Comparison of ENCODE assay signal across 1 cellular context in genomic region chr13:49833402-49833801, GRCh38.
TF ChIP-seq lines count a peak whose summit lies in the region.

No MANE protein-coding gene starts in this region.

TF ChIP-seq in K562, 482 proteins besides CTCF, POLR2A, EP300 and RAD21 (continued from another document):
- TF ChIP-seq ZNF398 (CRISPR knock-in tag; IDR thresholded peaks at IDR 0.05): no peak
- TF ChIP-seq RCOR1 (IDR thresholded peaks at IDR 0.05; ENCODE audit: borderline replicate concordance in 1 of 2, low read depth in 2 of 2, low read length in 2 of 2): peak in 1 of 2 experiments; percentile 56; a peak in 1 of 4 replicates
- TF ChIP-seq ZNF174 (CRISPR knock-in tag; IDR thresholded peaks at IDR 0.05): no peak
- no peak for TF ChIP-seq POLR2AphosphoS5 (IDR thresholded peaks at IDR 0.05; ENCODE audit: control insufficient read depth, insufficient read depth, low read depth, low read length)
- no peak for TF ChIP-seq BCOR (IDR thresholded peaks at IDR 0.05)
- TF ChIP-seq RBM25 (IDR thresholded peaks at IDR 0.05; ENCODE audit: low read depth, low read length, severe bottlenecking): no peak
- no peak for TF ChIP-seq SAFB (IDR thresholded peaks at IDR 0.05; ENCODE audit: borderline replicate concordance, low read depth, low read length)
- TF ChIP-seq NCOR1 (IDR thresholded peaks at IDR 0.05): peak; percentile 50; the same call in 1 of the 2 replicates
- peak; percentile 57; the same call in 1 of the 2 replicates for TF ChIP-seq CTBP1 (IDR thresholded peaks at IDR 0.05; ENCODE audit: borderline replicate concordance)
- no peak for TF ChIP-seq XRCC3 (IDR thresholded peaks at IDR 0.05)
- peak; percentile 68 for TF ChIP-seq TCF3 (CRISPR knock-in tag; IDR thresholded peaks at IDR 0.05)
- no peak for TF ChIP-seq SMARCC2 (IDR thresholded peaks at IDR 0.05; ENCODE audit: low read depth)
- TF ChIP-seq YY1 (IDR thresholded peaks at IDR 0.05; ENCODE audit: borderline replicate concordance in 1 of 3, control insufficient read depth in 1 of 3, extremely low read depth in 1 of 3, insufficient read depth in 3 of 3, insufficient read length in 1 of 3, insufficient replicate concordance in 2 of 3, low read depth in 1 of 3, low read length in 2 of 3): no peak
- TF ChIP-seq TAL1 (IDR thresholded peaks at IDR 0.05): peak; percentile 56; the same call in 1 of the 2 replicates
- no peak for TF ChIP-seq HNRNPUL1 (IDR thresholded peaks at IDR 0.05; ENCODE audit: low read length)
- TF ChIP-seq ZBTB49 (CRISPR knock-in tag; IDR thresholded peaks at IDR 0.05; ENCODE audit: borderline replicate concordance): no peak
- TF ChIP-seq TAF7 (tag; IDR thresholded peaks at IDR 0.05): no peak
- TF ChIP-seq ZNF75A (CRISPR knock-in tag; IDR thresholded peaks at IDR 0.05): no peak
- TF ChIP-seq ZBTB34 (CRISPR knock-in tag; IDR thresholded peaks at IDR 0.05): no peak
- no peak for TF ChIP-seq MAFF (IDR thresholded peaks at IDR 0.05; ENCODE audit: low read length)
- peak in 1 of 2 experiments; percentile 33; a peak in 1 of 4 replicates for TF ChIP-seq TRIM24 (IDR thresholded peaks at IDR 0.05)
- no peak for TF ChIP-seq MBD1 (CRISPR knock-in tag; IDR thresholded peaks at IDR 0.05)
- TF ChIP-seq TARDBP (IDR thresholded peaks at IDR 0.05): no peak
- TF ChIP-seq DNMT1 (IDR thresholded peaks at IDR 0.05): no peak
- no peak for TF ChIP-seq ZBTB1 (CRISPR knock-in tag; IDR thresholded peaks at IDR 0.05; ENCODE audit: borderline replicate concordance, low read depth)
- no peak for TF ChIP-seq RBM17 (IDR thresholded peaks at IDR 0.05; ENCODE audit: borderline replicate concordance, low read depth, low read length)
- no peak for TF ChIP-seq CBX2 (IDR thresholded peaks at IDR 0.05; ENCODE audit: insufficient read depth, low read length, poor library complexity, severe bottlenecking)
- TF ChIP-seq CEBPZ (IDR thresholded peaks at IDR 0.05; ENCODE audit: borderline replicate concordance, low read depth, low read length): no peak
- TF ChIP-seq ETV6 (IDR thresholded peaks at IDR 0.05; ENCODE audit: borderline replicate concordance in 1 of 2, low read depth in 2 of 2, low read length in 1 of 2): no peak
- no peak for TF ChIP-seq ETV6 (CRISPR knock-in tag; IDR thresholded peaks at IDR 0.05; ENCODE audit: borderline replicate concordance)
